In the genomic region with DNA sequence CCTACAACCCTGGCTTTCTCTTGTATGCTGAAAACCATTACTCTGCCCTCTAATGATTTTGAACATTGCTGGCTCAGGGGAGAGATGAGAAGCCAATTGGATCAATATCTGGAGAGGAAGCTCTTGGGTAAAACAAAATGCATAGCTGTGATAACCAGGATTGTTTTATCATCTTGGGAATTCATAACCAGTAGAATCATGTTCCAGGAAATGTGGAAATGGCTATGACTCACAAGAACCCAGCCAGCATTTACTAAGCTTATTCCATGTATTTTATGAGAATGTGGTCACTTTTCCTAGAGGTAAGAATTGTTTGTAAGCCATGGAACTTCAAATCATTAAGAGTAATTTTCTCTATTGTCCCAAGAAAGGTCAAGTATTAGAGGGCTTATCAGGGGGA, we compare ENCODE assay signal across 17 cellular contexts. TPM values are rescaled to one million over a fixed set of nuclear protein-coding genes. Genes with fewer than 3 reads are reported as not detected.
DNase-seq lines count a peak whose midpoint lies in the region; ATAC-seq and TF ChIP-seq lines count a peak whose summit lies in the region.
"Had no signal": no experiment of that assay in that cellular context is flagged by ENCODE, and none has a peak within 500 bp of the region (broad histone marks: within the 10 kb centered on the region; RNA-seq: fewer than 3 reads in every experiment).

No MANE protein-coding gene starts in this region.

- H3K4me2 ChIP-seq in GM23248 (ENCODE audit: unreplicated experiment) (no peak overlapping the region), PC-3 (ENCODE audit: low read length) (no peak overlapping the region)

- H3K27ac ChIP-seq in GM23248 (no peak overlapping the region), PC-3 (ENCODE audit: low read length) (no peak overlapping the region)

- no peak overlapping the region for H2AFZ ChIP-seq in GM23248
- no peak overlapping the region for H2AFZ ChIP-seq in PC-3 (ENCODE audit: low read length)

- no peaks in the 10 kb centered on the region for H3K4me1 Mint-ChIP-seq in activated T-helper 1 cell treated with anti-CD3 and anti-CD28 coated beads, Interleukin-12 subunit alpha, Interleukin-12 subunit beta, Interleukin-2, Interleukin-4 antibody, amounts not matched to agents 30 ng/mL and 10 ng/mL and 1 ng/mL, durations not matched to agents 14 hours and 24 hours and 36 hours (ENCODE audit: low read depth)

- no TSS peak for BruUV-seq in PC-3 (replicated peaks; lab: Mats Ljungman, UMichigan)

- TF ChIP-seq CTCF in PC-3 (conservative IDR thresholded peaks at IDR 0.05; ENCODE audit: low read depth, low read length) (no peak), epithelial cell of esophagus (IDR thresholded peaks at IDR 0.05; ENCODE audit: insufficient read depth, low read depth, low read length, missing control alignments) (no peak)

- intact Hi-C loops in PC-3 (cut with micrococcal nuclease) = no loop called here
- intact Hi-C loops in sciatic nerve (cut with DNase I) = no loop called here
- intact Hi-C loops in activated T-helper 1 cell treated with anti-CD3 and anti-CD28 coated beads, Interleukin-12 subunit alpha, Interleukin-12 subunit beta, Interleukin-2, Interleukin-4 antibody, amounts not matched to agents 30 ng/mL and 10 ng/mL and 1 ng/mL, durations not matched to agents 14 hours and 24 hours and 36 hours (cut with micrococcal nuclease) = no loop called here

- CTCF ChIA-PET in PC-3 (lab: Charles Lee) = no interaction called here

- H3F3A ChIP-seq in GM23248 (ENCODE audit: insufficient read depth) (no peaks in the 10 kb centered on the region), PC-3 (ENCODE audit: low read length, unreplicated experiment) (no peaks in the 10 kb centered on the region)

- in situ Hi-C loops in GM23248 (cut with MboI) = no loop called here

- H3K27me3 ChIP-seq in GM23248 (replicated peaks; ENCODE audit: insufficient read depth) (no peaks in the 10 kb centered on the region), PC-3 (ENCODE audit: low read length) (peaks cover 8% of the 10 kb centered on the region; the same call in 1 of the 2 replicates)

- no peak overlapping the region for H3K4me3 ChIP-seq in GM23248
- H3K4me3 ChIP-seq in PC-3 (ENCODE audit: low read length) = no peak overlapping the region
- H3K4me3 ChIP-seq in epithelial cell of esophagus (ENCODE audit: low read length) = no peak overlapping the region

- H3K36me3 Mint-ChIP-seq in activated T-helper 1 cell treated with anti-CD3 and anti-CD28 coated beads, Interleukin-12 subunit alpha, Interleukin-12 subunit beta, Interleukin-2, Interleukin-4 antibody, amounts not matched to agents 30 ng/mL and 10 ng/mL and 1 ng/mL, durations not matched to agents 14 hours and 24 hours and 36 hours (ENCODE audit: low read depth) = no peaks in the 10 kb centered on the region

- H3K9me3 Mint-ChIP-seq in activated T-helper 1 cell treated with anti-CD3 and anti-CD28 coated beads, Interleukin-12 subunit alpha, Interleukin-12 subunit beta, Interleukin-2, Interleukin-4 antibody, amounts not matched to agents 30 ng/mL and 10 ng/mL and 1 ng/mL, durations not matched to agents 14 hours and 24 hours and 36 hours = no peaks in the 10 kb centered on the region

- H3K79me2 ChIP-seq in GM23248 (ENCODE audit: insufficient read depth) (no peaks in the 10 kb centered on the region), PC-3 (ENCODE audit: low read length) (no peaks in the 10 kb centered on the region)

- POLR2A ChIA-PET in PC-3 (lab: Charles Lee; ENCODE audit: unreplicated experiment) = interaction anchor here (1.0 kb wide), 1 partner anchor 9 kb away, joined by 4 read pairs; no protein-coding TSS in a partner anchor

- H3K36me3 ChIP-seq in GM23248 (ENCODE audit: low read depth) (no peaks in the 10 kb centered on the region), PC-3 (ENCODE audit: low read depth, low read length) (no peaks in the 10 kb centered on the region)

- DNase-seq in GM23248 (peak; percentile 0), PC-3 (peak; percentile 80), epithelial cell of esophagus (ENCODE audit: low read depth) (peak; percentile 86), sciatic nerve (ENCODE audit: low spot score) (no peak), NCI-H82 treated with DMSO at 0.1 percent for 48 hours (lab: John Stamatoyannopoulos, UW; ENCODE audit: unreplicated experiment) (no peak), activated gamma-delta T cell (lab: John Stamatoyannopoulos, UW) (no peak)
- DNase-seq in activated T-helper 1 cell treated with anti-CD3 and anti-CD28 coated beads, Interleukin-12 subunit alpha, Interleukin-12 subunit beta, Interleukin-2, Interleukin-4 antibody, amounts not matched to agents 30 ng/mL and 10 ng/mL and 1 ng/mL, durations not matched to agents 14 hours and 24 hours and 36 hours (ENCODE audit: low spot score) = no peak
- DNase-seq: AML-193, DMS53, KBM-7, NCI-H1092 treated with DMSO at 0.1 percent for 48 hours, NCI-H1694, NCI-H446, NCI-H774, SIG-M5 had no signal

- H3K4me3 Mint-ChIP-seq in activated T-helper 1 cell treated with anti-CD3 and anti-CD28 coated beads, Interleukin-12 subunit alpha, Interleukin-12 subunit beta, Interleukin-2, Interleukin-4 antibody, amounts not matched to agents 30 ng/mL and 10 ng/mL and 1 ng/mL, durations not matched to agents 14 hours and 24 hours and 36 hours = no peak overlapping the region

- H3K9me2 ChIP-seq in GM23248 (ENCODE audit: insufficient read depth) (no peaks in the 10 kb centered on the region), PC-3 (replicated peaks; ENCODE audit: low read length) (no peaks in the 10 kb centered on the region)

- ATAC-seq in PC-3 = peak; percentile 71
- peak; percentile 75 for ATAC-seq in sciatic nerve
- ATAC-seq: HCT116 had no signal

- H3K9me3 ChIP-seq in GM23248 (ENCODE audit: low read depth) (no peaks in the 10 kb centered on the region), PC-3 (ENCODE audit: low read length) (no peaks in the 10 kb centered on the region)

- no peaks in the 10 kb centered on the region for H3K27me3 Mint-ChIP-seq in activated T-helper 1 cell treated with anti-CD3 and anti-CD28 coated beads, Interleukin-12 subunit alpha, Interleukin-12 subunit beta, Interleukin-2, Interleukin-4 antibody, amounts not matched to agents 30 ng/mL and 10 ng/mL and 1 ng/mL, durations not matched to agents 14 hours and 24 hours and 36 hours (ENCODE audit: insufficient read depth)

- H4K20me1 ChIP-seq in GM23248 (ENCODE audit: insufficient read depth) (no peaks in the 10 kb centered on the region), PC-3 (ENCODE audit: low read length) (no peaks in the 10 kb centered on the region)

- H3K4me1 ChIP-seq in GM23248 (ENCODE audit: insufficient read depth) (no peaks in the 10 kb centered on the region), PC-3 (ENCODE audit: insufficient read depth, low read length) (peaks cover 9% of the 10 kb centered on the region)

- H3K9ac ChIP-seq in GM23248 (no peak overlapping the region), PC-3 (ENCODE audit: low read length) (no peak overlapping the region)

- H3K27ac Mint-ChIP-seq in activated T-helper 1 cell treated with anti-CD3 and anti-CD28 coated beads, Interleukin-12 subunit alpha, Interleukin-12 subunit beta, Interleukin-2, Interleukin-4 antibody, amounts not matched to agents 30 ng/mL and 10 ng/mL and 1 ng/mL, durations not matched to agents 14 hours and 24 hours and 36 hours = no peak overlapping the region

RNA-seq across cellular contexts. Expression of a gene that starts 51.1 kb away (rescaled TPM):
- not detected in 2 replicates for total RNA-seq in GM23248 (2014; rRNA removed; shearing (Covaris generic))
- not detected in 2 replicates for polyA plus RNA-seq in GM23248 (2016; fragmentation: Nextera tagmentation; extraction: Ambion mirVana)
- total RNA-seq in PC-3 (2014; rRNA removed) (1.8 and 5.9 TPM in 2 replicates), sciatic nerve (10.1 TPM)
- not detected in 2 replicates for total RNA-seq in activated T-helper 1 cell treated with anti-CD3 and anti-CD28 coated beads, Interleukin-12 subunit alpha, Interleukin-12 subunit beta, Interleukin-2, Interleukin-4 antibody, amounts not matched to agents 30 ng/mL and 10 ng/mL and 1 ng/mL, durations not matched to agents 14 hours and 24 hours and 36 hours
- total RNA-seq: A673 had no signal

Comparison
In these comparisons a context has a peak if more than half of its experiments do, and no peak if none do; other contexts are left out.
1. DNase-seq: peak in GM23248 (single experiment), PC-3 (single experiment) and epithelial cell of esophagus (single experiment); none in sciatic nerve (single experiment), NCI-H82 treated with DMSO at 0.1 percent for 48 hours (single experiment), activated gamma-delta T cell (single experiment) and activated T-helper 1 cell treated with anti-CD3 and anti-CD28 coated beads, Interleukin-12 subunit alpha, Interleukin-12 subunit beta, Interleukin-2, Interleukin-4 antibody, amounts not matched to agents 30 ng/mL and 10 ng/mL and 1 ng/mL, durations not matched to agents 14 hours and 24 hours and 36 hours (single experiment).